26 cellular contexts compared by ENCODE assay signal in genomic region chrX:120731386-120731785, GRCh38.
"Had no signal": no experiment of that assay in that cellular context is flagged by ENCODE, and none has a peak within 500 bp of the region (broad histone marks: within the 10 kb centered on the region; RNA-seq: fewer than 3 reads in every experiment).

No MANE protein-coding gene starts in this region.

- H3K4me1 ChIP-seq: prostate gland, testis, transverse colon had no signal

- ATAC-seq: sciatic nerve; stimulated activated naive CD8-positive, alpha-beta T cell treated with anti-CD3 and anti-CD28 coated beads, Interleukin-15, Interleukin-2, amounts not matched to agents 100 U/mL and 50 U/mL, for 24 hours had no signal

- H3K4me3 ChIP-seq: coronary artery, dorsolateral prefrontal cortex, ovary, prostate gland, skin epidermis, testis, transverse colon had no signal

- H3K27ac ChIP-seq: brain microvascular endothelial cell, coronary artery, dorsolateral prefrontal cortex, neutrophil, ovary, prostate gland, skin epidermis, testis, transverse colon had no signal

- H3K9me3 ChIP-seq: neutrophil, ovary, prostate gland, testis, transverse colon had no signal

- H3K36me3 ChIP-seq: brain microvascular endothelial cell, neutrophil, ovary, prostate gland, transverse colon had no signal

- H3K27me3 ChIP-seq: brain microvascular endothelial cell, neutrophil, ovary, testis, transverse colon had no signal

- DNase-seq: activated CD4-positive, alpha-beta T cell treated with anti-CD3 and anti-CD28 coated beads for 4 hours; activated CD4-positive, alpha-beta T cell treated with anti-CD3 and anti-CD28 coated beads, Interleukin-2, amount 50 U/mL, for 4 hours; activated CD4-positive, CD25-positive, alpha-beta regulatory T cell; activated effector memory CD4-positive, alpha-beta T cell treated with Interleukin-2 at 50 U/mL for 16 hours; activated naive CD4-positive, alpha-beta T cell treated with Interleukin-2 at 50 U/mL for 16 hours; anterior cingulate cortex; brain microvascular endothelial cell; dorsolateral prefrontal cortex; effector memory CD4-positive, alpha-beta T cell; head of caudate nucleus; hippocampal formation; immature natural killer cell; naive B cell; nephron progenitor cell; ovary; retina; stimulated activated CD4-positive, alpha-beta T cell treated with anti-CD3 and anti-CD28 coated beads, Interleukin-12 subunit alpha, Interleukin-12 subunit beta, amount 100 ng/mL, for 4 hours; stimulated activated CD4-positive, alpha-beta T cell treated with anti-CD3 and anti-CD28 coated beads, Interleukin-4, amount 100 ng/mL, for 1 hour; stimulated activated naive CD8-positive, alpha-beta T cell treated with anti-CD3 and anti-CD28 coated beads, Interleukin-15, Interleukin-2, amounts not matched to agents 100 U/mL and 50 U/mL, for 24 hours; testis; transverse colon had no signal
